13 cellular contexts compared by ENCODE assay signal in genomic region chr2:61910603-61911002, GRCh38. TPM values are rescaled to one million over a fixed set of nuclear protein-coding genes. Genes with fewer than 3 reads are reported as not detected.
A peak's percentile ranks its signal among the peaks of the same experiment; 100 is the strongest.
DNase-seq lines count a peak whose midpoint lies in the region; ATAC-seq and TF ChIP-seq lines count a peak whose summit lies in the region.
"Had no signal": no experiment of that assay in that cellular context is flagged by ENCODE, and none has a peak within 500 bp of the region (broad histone marks: within the 10 kb centered on the region; RNA-seq: fewer than 3 reads in every experiment).

No MANE protein-coding gene starts in this region.

- TF ChIP-seq CTCF in MCF 10A (IDR thresholded peaks at IDR 0.05; ENCODE audit: unreplicated experiment) (no peak), breast epithelium (IDR thresholded peaks at IDR 0.05) (no peak), OCI-LY3 (IDR thresholded peaks at IDR 0.05; ENCODE audit: low read depth, low read length) (peak; percentile 36; the same call in 1 of the 2 replicates), fibroblast of mammary gland (conservative IDR thresholded peaks at IDR 0.05; ENCODE audit: control insufficient read depth, insufficient read depth, low read depth, low read length) (peak; percentile 37), transverse colon (IDR thresholded peaks at IDR 0.05) (peak in 3 of 5 experiments; percentile 17 to 25 (median 18))

- H3K9ac ChIP-seq in OCI-LY3 (ENCODE audit: low read length), result no peak overlapping the region
- H3K9ac ChIP-seq: BLaER1 treated with 17β-estradiol and CSF1 and Interleukin-3, amounts not matched to agents 10 nM and 100 nM had no signal

- WGBS in transverse colon (ENCODE audit: low coverage in 1 of 2), 2 donors, result 63 to 65% methylated on average over 5 to 9 of the region's 9 CpGs

- no peak for ATAC-seq in GM18858 (IDR thresholded peaks at IDR 0.05; ENCODE audit: unreplicated experiment)
- ATAC-seq in GM21723 (IDR thresholded peaks at IDR 0.05; ENCODE audit: unreplicated experiment), result no peak
- ATAC-seq: esophagus mucosa had no signal

- no peak overlapping the region for H2AFZ ChIP-seq in OCI-LY3 (ENCODE audit: low read depth, low read length)

- TF ChIP-seq EP300 in transverse colon (IDR thresholded peaks at IDR 0.05; ENCODE audit: low read depth), result no peak

- no peaks in the 10 kb centered on the region for H3K9me3 Mint-ChIP-seq in MCF 10A (ENCODE audit: unreplicated experiment)

- in situ Hi-C loops in transverse colon (cut with MboI; ENCODE audit: low pct_ligation_motif_present in 1 of 4, low pct_unique_long_range_greater_than_20kb in 1 of 4, low sequenced_read_pairs in 3 of 4), result loop anchor here in 1 of 4 donors (10.0 kb wide), 1 partner anchor 504 kb away; no protein-coding TSS in a partner anchor

- H3K79me2 ChIP-seq in OCI-LY3 (ENCODE audit: low read length), result peaks cover 9% of the 10 kb centered on the region

- H3K27me3 Mint-ChIP-seq in MCF 10A (ENCODE audit: insufficient read depth, unreplicated experiment), result no peaks in the 10 kb centered on the region

- no peak overlapping the region for H3K4me2 ChIP-seq in OCI-LY3 (ENCODE audit: low read length)
- H3K4me2 ChIP-seq: BLaER1 treated with 17β-estradiol and CSF1 and Interleukin-3, amounts not matched to agents 10 nM and 100 nM had no signal

- H3K4me1 Mint-ChIP-seq in MCF 10A (ENCODE audit: insufficient read depth, unreplicated experiment), result no peaks in the 10 kb centered on the region

- BruUV-seq in MCF 10A (replicated peaks; lab: Mats Ljungman, UMichigan), result no TSS peak

- no peak overlapping the region for H3K4me3 ChIP-seq in breast epithelium
- no peak overlapping the region for H3K4me3 ChIP-seq in OCI-LY3 (ENCODE audit: low read length)
- no peak overlapping the region for H3K4me3 ChIP-seq in fibroblast of mammary gland (ENCODE audit: control insufficient read depth, low read depth, low read length)
- H3K4me3 ChIP-seq in transverse colon, result no peak overlapping the region
- H3K4me3 ChIP-seq: BLaER1 treated with 17β-estradiol and CSF1 and Interleukin-3, amounts not matched to agents 10 nM and 100 nM; upper lobe of left lung had no signal

- H3K27ac ChIP-seq in breast epithelium (no peak overlapping the region), OCI-LY3 (ENCODE audit: low read length) (no peak overlapping the region), transverse colon (no peak overlapping the region)
- H3K27ac ChIP-seq: BLaER1 treated with 17β-estradiol and CSF1 and Interleukin-3, amounts not matched to agents 10 nM and 100 nM; upper lobe of left lung had no signal

- H3K9me3 ChIP-seq in breast epithelium (no peaks in the 10 kb centered on the region), OCI-LY3 (ENCODE audit: insufficient read depth, low read length) (no peaks in the 10 kb centered on the region), transverse colon (no peaks in the 10 kb centered on the region)
- H3K9me3 ChIP-seq: BLaER1 treated with 17β-estradiol and CSF1 and Interleukin-3, amounts not matched to agents 10 nM and 100 nM; upper lobe of left lung had no signal

- H3K27ac Mint-ChIP-seq in MCF 10A (ENCODE audit: low read depth, unreplicated experiment), result no peak overlapping the region

- H3K4me1 ChIP-seq in breast epithelium (no peaks in the 10 kb centered on the region), OCI-LY3 (ENCODE audit: low read length) (peaks cover 6% of the 10 kb centered on the region; the same call in 1 of the 2 replicates), transverse colon (peaks cover 5 to 15% (median 8%) of the 10 kb centered on the region in 4 donors)

- H4K20me1 ChIP-seq in OCI-LY3 (ENCODE audit: insufficient read depth, low read length), result no peaks in the 10 kb centered on the region

- intact Hi-C loops in MCF 10A (cut with micrococcal nuclease) (loop anchor here (10.0 kb wide), 1 partner anchor 864 kb away; no protein-coding TSS in a partner anchor), breast epithelium (cut with DNase I; ENCODE audit: low total_unique reads) (no loop called here), transverse colon (cut with DNase I; ENCODE audit: low total_unique reads) (no loop called here)

- H3K27me3 ChIP-seq in breast epithelium, result no peaks in the 10 kb centered on the region
- H3K27me3 ChIP-seq in OCI-LY3 (ENCODE audit: low read depth, low read length), result no peaks in the 10 kb centered on the region
- H3K27me3 ChIP-seq in transverse colon, result no peaks in the 10 kb centered on the region
- H3K27me3 ChIP-seq: BLaER1 treated with 17β-estradiol and CSF1 and Interleukin-3, amounts not matched to agents 10 nM and 100 nM; upper lobe of left lung had no signal

- H3K36me3 ChIP-seq in breast epithelium, result no peaks in the 10 kb centered on the region
- H3K36me3 ChIP-seq in OCI-LY3 (replicated peaks; ENCODE audit: low read depth, low read length), result no peaks in the 10 kb centered on the region
- H3K36me3 ChIP-seq in transverse colon, result no peaks in the 10 kb centered on the region
- H3K36me3 ChIP-seq: upper lobe of left lung had no signal

- CTCF ChIA-PET in MCF 10A (lab: Yijun Ruan, JAX), result interaction anchor here (0.6 to 1.1 kb wide), 5 partner anchors 12 to 373 kb away, joined by 3 to 4 read pairs (median 3); no protein-coding TSS in a partner anchor

- no peak for TF ChIP-seq POLR2A in breast epithelium (IDR thresholded peaks at IDR 0.05)
- no peak for TF ChIP-seq POLR2A in transverse colon (IDR thresholded peaks at IDR 0.05)

- DNase-seq in MCF 10A (ENCODE audit: unreplicated experiment), result peak; percentile 38
- DNase-seq in breast epithelium (ENCODE audit: low spot score in 2 of 2), result no peak
- DNase-seq in fibroblast of mammary gland (ENCODE audit: low read depth), result peak; percentile 17
- no peak for DNase-seq in transverse colon
- DNase-seq in T-helper 2 cell, result no peak
- DNase-seq: amygdala, NCI-H510A had no signal

- POLR2A ChIA-PET in MCF 10A (lab: Yijun Ruan, JAX), result no interaction called here

- no peaks in the 10 kb centered on the region for H3K36me3 Mint-ChIP-seq in MCF 10A (ENCODE audit: insufficient read depth, unreplicated experiment)

- H3K4me3 Mint-ChIP-seq in MCF 10A (ENCODE audit: unreplicated experiment), result no peak overlapping the region

RNA-seq across cellular contexts. Expression of gene COMMD1, which starts 5.1 kb away (rescaled TPM):
- total RNA-seq in MCF 10A (2022) (33.8 and 38.7 TPM in 2 replicates), breast epithelium (10 to 100 TPM; 38.4 to 63.8 (median 56.4) TPM), transverse colon (10 to 100 TPM; 28.9 to 61.0 (median 36.8) TPM)

RNA-seq across cellular contexts. Expression of gene CCT4, which starts 22.1 kb away (rescaled TPM):
- total RNA-seq in MCF 10A (2022) (176 and 203 TPM in 2 replicates), breast epithelium (100 to 1,000 TPM in 1 of 3 donors, 10 to 100 TPM in 2; 73.3 to 119 (median 82.9) TPM), transverse colon (10 to 100 TPM; 31.2 to 52.7 (median 40.1) TPM)

RNA-seq across cellular contexts. Expression of gene FAM161A, which starts 56.7 kb away (rescaled TPM):
- total RNA-seq in MCF 10A (2022) (1.7 and 2.3 TPM in 2 replicates), breast epithelium (1 to 10 TPM; 3.5 to 4.0 (median 3.6) TPM), transverse colon (1 to 10 TPM in 2 of 4 donors, under 1 TPM in 1, not detected in 1; 0.96 to 1.9 (median 1.2) TPM)

Comparison
In these comparisons a context has a peak if more than half of its experiments do, and no peak if none do; other contexts are left out.
1. DNase-seq: peak in MCF 10A (single experiment) and fibroblast of mammary gland (single experiment); none in breast epithelium (0 of 2), transverse colon (single experiment) and T-helper 2 cell (0 of 5).
2. CTCF ChIP-seq: peak in OCI-LY3 (single experiment), fibroblast of mammary gland (single experiment) and transverse colon (3 of 5); none in MCF 10A (single experiment) and breast epithelium (0 of 3).